23 cellular contexts compared by ENCODE assay signal in the genomic region with DNA sequence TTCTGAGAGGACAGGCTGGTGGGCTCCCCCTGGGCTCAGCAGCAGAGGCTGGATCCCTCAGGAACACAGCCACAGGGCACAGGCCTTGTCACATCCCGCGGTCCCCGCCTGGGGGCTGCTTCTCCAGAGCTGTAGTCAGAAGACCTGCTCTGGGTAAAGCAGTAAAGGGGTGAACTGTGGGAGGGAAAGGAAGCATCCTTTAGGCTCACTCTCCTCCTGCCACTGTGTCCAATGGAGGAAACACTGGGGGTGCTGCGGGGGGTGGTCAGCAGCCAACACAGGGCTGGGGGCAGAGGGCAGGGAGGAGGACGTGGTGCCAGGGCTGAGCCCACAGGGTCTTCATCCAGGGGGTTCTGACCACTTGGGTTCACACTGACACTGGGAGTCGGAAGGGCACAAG. TPM values are rescaled to one million over a fixed set of nuclear protein-coding genes. Genes with fewer than 3 reads are reported as not detected.
"Had no signal": no experiment of that assay in that cellular context is flagged by ENCODE, and none has a peak within 500 bp of the region (broad histone marks: within the 10 kb centered on the region; RNA-seq: fewer than 3 reads in every experiment).

No MANE protein-coding gene starts in this region.

- H3K36me3 ChIP-seq: colonic mucosa had no signal

- ATAC-seq: gastroesophageal sphincter; left ventricle myocardium superior; naive thymus-derived CD4-positive, alpha-beta T cell had no signal

- DNase-seq: cerebellar nuclear complex; colonic mucosa; dermis blood vessel endothelial cell; esophagus squamous epithelium; glutamatergic neuron; immature natural killer cell; left ventricle myocardium superior; mammary epithelial cell; naive thymus-derived CD4-positive, alpha-beta T cell; nephron progenitor cell; stimulated activated CD4-positive, alpha-beta T cell treated with anti-CD3 and anti-CD28 coated beads, Interleukin-12 subunit alpha, Interleukin-12 subunit beta, amount 100 ng/mL, for 4 hours; stimulated activated naive CD4-positive, alpha-beta T cell treated with Interleukin-2 at 50 U/mL for 16 hours; trophoblast cell had no signal

- H3K27ac ChIP-seq: colonic mucosa, esophagus squamous epithelium, gastroesophageal sphincter, prostate gland, right lobe of liver, skin epidermis had no signal

- H3K4me1 ChIP-seq: colonic mucosa, prostate gland, right lobe of liver had no signal

- H3K4me3 ChIP-seq: colonic mucosa, esophagus squamous epithelium, gastroesophageal sphincter, pancreas, prostate gland, right lobe of liver, skin epidermis had no signal

- H3K27me3 ChIP-seq: pancreas, right lobe of liver had no signal

- H3K9me3 ChIP-seq: colonic mucosa, esophagus squamous epithelium, gastroesophageal sphincter, pancreas, prostate gland, right lobe of liver had no signal

RNA-seq across cellular contexts. Expression of a gene that starts 5.0 kb away (rescaled TPM):
- total RNA-seq: colonic mucosa; dermis blood vessel endothelial cell; epithelial cell of proximal tubule; esophagus squamous epithelium; gastroesophageal sphincter; left colon; mammary epithelial cell; mesenteric fat pad; mononuclear cell; naive thymus-derived CD4-positive, alpha-beta T cell; prostate gland; renal cortical epithelial cell; right lobe of liver had no signal
